In the genomic region with DNA sequence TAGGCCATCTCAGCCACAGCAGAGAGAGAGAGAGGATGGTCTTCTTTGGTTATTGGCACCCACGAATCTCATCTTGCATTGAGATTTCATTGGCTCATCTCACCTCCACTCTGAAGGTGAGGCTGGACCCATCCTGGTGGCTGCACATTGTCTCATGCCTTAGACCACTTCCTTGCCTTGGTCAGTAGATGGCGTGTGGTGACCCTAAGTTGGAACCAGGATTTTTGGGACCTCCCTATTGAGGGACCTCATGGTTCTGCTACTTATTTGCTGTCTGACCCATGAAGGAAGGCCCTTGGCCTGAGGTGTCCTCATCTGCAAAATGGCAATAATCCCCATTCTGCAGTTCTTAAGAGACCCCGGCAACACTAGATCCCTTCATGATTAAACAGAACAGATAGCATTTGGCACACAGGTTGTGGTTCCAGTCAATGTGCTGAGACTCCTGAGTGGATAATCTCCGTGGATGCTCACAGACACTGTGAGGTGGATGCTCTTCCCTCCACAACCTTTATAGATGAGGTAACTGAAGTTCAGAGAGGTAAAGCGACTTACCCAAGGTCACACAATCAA, we compare ENCODE assay signal across 8 cellular contexts. TPM values are rescaled to one million over a fixed set of nuclear protein-coding genes. Genes with fewer than 3 reads are reported as not detected.
DNase-seq lines count a peak whose midpoint lies in the region; ATAC-seq, FAIRE-seq and TF ChIP-seq lines count a peak whose summit lies in the region.

No MANE protein-coding gene starts in this region.

- H3K79me2 ChIP-seq in astrocyte (ENCODE audit: insufficient read depth, low read length) = no peaks in the 10 kb centered on the region

- H3K4me1 Mint-ChIP-seq in astrocyte (ENCODE audit: low read depth, unreplicated experiment) (peaks cover 6% of the 10 kb centered on the region), T-helper 17 cell (peaks cover 5% of the 10 kb centered on the region)
- no peaks in the 10 kb centered on the region for H3K4me1 Mint-ChIP-seq in activated T-helper 2 cell treated with anti-CD3 and anti-CD28 coated beads, Interferon-gamma antibody, Interleukin-2, Interleukin-4, amounts not matched to agents 10 μg/mL and 5 μg/mL and 100 μg/mL, durations not matched to agents 14 hours and 24 hours and 36 hours (ENCODE audit: low read depth)
- H3K4me1 Mint-ChIP-seq in activated T-cell treated with anti-CD3 and anti-CD28 coated beads, Interleukin-2, amount 50 U/mL, for 24 hours (ENCODE audit: low read depth) = no peaks in the 10 kb centered on the region

- 64 to 74% methylated on average over 5 of the region's 5 CpGs for WGBS in lung, 2 donors

- no peaks in the 10 kb centered on the region for H3K9me3 Mint-ChIP-seq in astrocyte (ENCODE audit: unreplicated experiment)
- no peaks in the 10 kb centered on the region for H3K9me3 Mint-ChIP-seq in activated T-helper 2 cell treated with anti-CD3 and anti-CD28 coated beads, Interferon-gamma antibody, Interleukin-2, Interleukin-4, amounts not matched to agents 10 μg/mL and 5 μg/mL and 100 μg/mL, durations not matched to agents 14 hours and 24 hours and 36 hours
- no peaks in the 10 kb centered on the region for H3K9me3 Mint-ChIP-seq in activated T-cell treated with anti-CD3 and anti-CD28 coated beads, Interleukin-2, amount 50 U/mL, for 24 hours

- peak; percentile 11 for DNase-seq in activated CD4-positive, alpha-beta T cell treated with anti-CD3 and anti-CD28 coated beads for 48 hours
- DNase-seq in activated CD4-positive, alpha-beta T cell treated with anti-CD3 and anti-CD28 coated beads, Interleukin-2, amount 50 U/mL, for 1 hour = no peak
- DNase-seq in LHCN-M2 (ENCODE audit: low read depth) (peak; percentile 19), astrocyte (ENCODE audit: low read depth) (no peak), lung (ENCODE audit: low spot score) (no peak), T-helper 17 cell (no peak)
- no peak for DNase-seq in activated T-helper 2 cell treated with anti-CD3 and anti-CD28 coated beads, Interferon-gamma antibody, Interleukin-2, Interleukin-4, amounts not matched to agents 10 μg/mL and 5 μg/mL and 100 μg/mL, durations not matched to agents 14 hours and 24 hours and 36 hours (ENCODE audit: low spot score)
- no peak for DNase-seq in activated T-cell treated with anti-CD3 and anti-CD28 coated beads, Interleukin-2, amount 50 U/mL, for 24 hours

- H3K4me1 ChIP-seq in astrocyte (ENCODE audit: insufficient read depth, low read length) (no peaks in the 10 kb centered on the region), lung (ENCODE audit: control insufficient read depth in 2 of 2, insufficient read depth in 2 of 2, low read length in 2 of 2) (no peaks in the 10 kb centered on the region)

- H3K27me3 Mint-ChIP-seq in astrocyte (ENCODE audit: low read depth, unreplicated experiment) = peaks cover 6% of the 10 kb centered on the region
- H3K27me3 Mint-ChIP-seq in activated T-helper 2 cell treated with anti-CD3 and anti-CD28 coated beads, Interferon-gamma antibody, Interleukin-2, Interleukin-4, amounts not matched to agents 10 μg/mL and 5 μg/mL and 100 μg/mL, durations not matched to agents 14 hours and 24 hours and 36 hours (ENCODE audit: low read depth) = peaks cover 8% of the 10 kb centered on the region
- H3K27me3 Mint-ChIP-seq in T-helper 17 cell = peaks cover 36% of the 10 kb centered on the region
- no peaks in the 10 kb centered on the region for H3K27me3 Mint-ChIP-seq in activated T-cell treated with anti-CD3 and anti-CD28 coated beads, Interleukin-2, amount 50 U/mL, for 24 hours

- H3K4me3 ChIP-seq in astrocyte (ENCODE audit: insufficient read depth, low read depth, low read length) = no peak overlapping the region
- no peak overlapping the region for H3K4me3 ChIP-seq in lung

- no peaks in the 10 kb centered on the region for H3K36me3 ChIP-seq in astrocyte (ENCODE audit: insufficient read depth, low read length)
- H3K36me3 ChIP-seq in lung (ENCODE audit: control insufficient read depth in 2 of 2, insufficient read depth in 2 of 2, low read length in 2 of 2) = peaks cover 0 to 17% of the 10 kb centered on the region in 2 donors

- H3K36me3 Mint-ChIP-seq in astrocyte (ENCODE audit: low read depth, unreplicated experiment) (peaks cover 22% of the 10 kb centered on the region), T-helper 17 cell (ENCODE audit: low read depth) (peaks cover 2% of the 10 kb centered on the region)
- no peaks in the 10 kb centered on the region for H3K36me3 Mint-ChIP-seq in activated T-helper 2 cell treated with anti-CD3 and anti-CD28 coated beads, Interferon-gamma antibody, Interleukin-2, Interleukin-4, amounts not matched to agents 10 μg/mL and 5 μg/mL and 100 μg/mL, durations not matched to agents 14 hours and 24 hours and 36 hours (ENCODE audit: low read depth)
- H3K36me3 Mint-ChIP-seq in activated T-cell treated with anti-CD3 and anti-CD28 coated beads, Interleukin-2, amount 50 U/mL, for 24 hours (ENCODE audit: low read depth) = no peaks in the 10 kb centered on the region

- no peak overlapping the region for H3K27ac ChIP-seq in astrocyte (ENCODE audit: low read depth, low read length)
- no peak overlapping the region for H3K27ac ChIP-seq in lung (ENCODE audit: low read depth in 1 of 2, low read length in 1 of 2)

- H3K27me3 ChIP-seq in astrocyte (ENCODE audit: insufficient read depth, low read length) (no peaks in the 10 kb centered on the region), lung (ENCODE audit: control insufficient read depth, insufficient read depth) (no peaks in the 10 kb centered on the region)

- TF ChIP-seq CTCF in astrocyte (IDR thresholded peaks at IDR 0.05; ENCODE audit: insufficient read depth, low read depth, low read length) (peak; percentile 60), lung (IDR thresholded peaks at IDR 0.05; ENCODE audit: control extremely low read depth, extremely low read depth) (peak; percentile 3)

- ATAC-seq in lung (ENCODE audit: insufficient read depth, low FRiP score) (no peak), T-helper 17 cell (no peak)

- FAIRE-seq in astrocyte (lab: Jason Lieb, UNC) = no peak

- H2AFZ ChIP-seq in astrocyte (ENCODE audit: low read depth, low read length) = no peak overlapping the region

- H3K27ac Mint-ChIP-seq in astrocyte (ENCODE audit: unreplicated experiment) (no peak overlapping the region), T-helper 17 cell (no peak overlapping the region)
- no peak overlapping the region for H3K27ac Mint-ChIP-seq in activated T-helper 2 cell treated with anti-CD3 and anti-CD28 coated beads, Interferon-gamma antibody, Interleukin-2, Interleukin-4, amounts not matched to agents 10 μg/mL and 5 μg/mL and 100 μg/mL, durations not matched to agents 14 hours and 24 hours and 36 hours
- no peak overlapping the region for H3K27ac Mint-ChIP-seq in activated T-cell treated with anti-CD3 and anti-CD28 coated beads, Interleukin-2, amount 50 U/mL, for 24 hours

- H4K20me1 ChIP-seq in astrocyte (ENCODE audit: insufficient read depth, low read length) = no peaks in the 10 kb centered on the region

- H3K4me3 Mint-ChIP-seq in astrocyte (ENCODE audit: unreplicated experiment) (no peak overlapping the region), T-helper 17 cell (no peak overlapping the region)
- H3K4me3 Mint-ChIP-seq in activated T-helper 2 cell treated with anti-CD3 and anti-CD28 coated beads, Interferon-gamma antibody, Interleukin-2, Interleukin-4, amounts not matched to agents 10 μg/mL and 5 μg/mL and 100 μg/mL, durations not matched to agents 14 hours and 24 hours and 36 hours (ENCODE audit: low read depth) = no peak overlapping the region
- no peak overlapping the region for H3K4me3 Mint-ChIP-seq in activated T-cell treated with anti-CD3 and anti-CD28 coated beads, Interleukin-2, amount 50 U/mL, for 24 hours

- no peak overlapping the region for H3K4me2 ChIP-seq in astrocyte (ENCODE audit: low read length)

- H3K9me3 ChIP-seq in astrocyte (ENCODE audit: insufficient read depth, low read depth, low read length) (no peaks in the 10 kb centered on the region), lung (ENCODE audit: control insufficient read depth in 2 of 2, insufficient read depth in 1 of 2, low read length in 1 of 2) (no peaks in the 10 kb centered on the region), T-helper 17 cell (ENCODE audit: control insufficient read depth, low read length, poor library complexity, severe bottlenecking) (no peaks in the 10 kb centered on the region)

- no peak overlapping the region for H3K9ac ChIP-seq in astrocyte (ENCODE audit: low read length)

- intact Hi-C loops in activated T-helper 2 cell treated with anti-CD3 and anti-CD28 coated beads, Interferon-gamma antibody, Interleukin-2, Interleukin-4, amounts not matched to agents 10 μg/mL and 5 μg/mL and 100 μg/mL, durations not matched to agents 14 hours and 24 hours and 36 hours (cut with micrococcal nuclease) = no loop called here

RNA-seq across cellular contexts. Expression of a gene that starts 21.5 kb away (rescaled TPM):
- total RNA-seq in LHCN-M2 (2014; rRNA removed) (26.6 and 29.1 TPM in 2 replicates), astrocyte (20.9 and 21.7 TPM in 2 replicates), lung (10 to 100 TPM; 27.6 to 30.9 TPM), T-helper 17 cell (10 to 100 TPM; 16.7 to 23.0 TPM)
- 22.5 TPM for polyA plus RNA-seq in LHCN-M2 (2012)
- polyA plus RNA-seq in lung = 10 to 100 TPM; 18.1 to 31.2 TPM
- total RNA-seq in activated T-helper 2 cell treated with anti-CD3 and anti-CD28 coated beads, Interferon-gamma antibody, Interleukin-2, Interleukin-4, amounts not matched to agents 10 μg/mL and 5 μg/mL and 100 μg/mL, durations not matched to agents 14 hours and 24 hours and 36 hours = 27.1 and 28.5 TPM in 2 replicates

Comparison
In these comparisons a context has a peak if more than half of its experiments do, and no peak if none do; other contexts are left out.
1. DNase-seq: peak in activated CD4-positive, alpha-beta T cell treated with anti-CD3 and anti-CD28 coated beads for 48 hours (single experiment) and LHCN-M2 (single experiment); none in activated CD4-positive, alpha-beta T cell treated with anti-CD3 and anti-CD28 coated beads, Interleukin-2, amount 50 U/mL, for 1 hour (single experiment), astrocyte (single experiment), lung (single experiment), activated T-helper 2 cell treated with anti-CD3 and anti-CD28 coated beads, Interferon-gamma antibody, Interleukin-2, Interleukin-4, amounts not matched to agents 10 μg/mL and 5 μg/mL and 100 μg/mL, durations not matched to agents 14 hours and 24 hours and 36 hours (single experiment), T-helper 17 cell (0 of 3) and activated T-cell treated with anti-CD3 and anti-CD28 coated beads, Interleukin-2, amount 50 U/mL, for 24 hours (single experiment).